In the genomic region with DNA sequence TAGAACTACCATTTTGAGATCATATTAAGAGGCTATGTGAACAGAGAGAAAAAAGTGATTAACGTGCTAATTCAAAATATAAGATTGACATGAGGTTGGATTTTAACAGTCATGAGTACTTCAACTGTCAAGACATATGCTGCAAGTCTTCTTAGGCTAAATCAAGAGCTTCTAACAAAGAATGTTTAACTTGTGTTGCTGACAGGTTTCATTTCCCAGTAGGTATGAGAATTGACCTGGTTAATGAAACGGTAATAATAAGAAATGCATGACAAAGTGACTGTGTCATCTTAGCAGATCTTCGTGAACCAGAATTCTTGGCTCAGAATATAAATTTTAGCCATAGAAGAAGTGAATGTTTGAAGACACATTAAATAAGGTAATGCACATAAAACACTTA, we compare ENCODE assay signal across 21 cellular contexts.
DNase-seq lines count a peak whose midpoint lies in the region; ATAC-seq and TF ChIP-seq lines count a peak whose summit lies in the region.
"Had no signal": no experiment of that assay in that cellular context is flagged by ENCODE, and none has a peak within 500 bp of the region (broad histone marks: within the 10 kb centered on the region; RNA-seq: fewer than 3 reads in every experiment).

No MANE protein-coding gene starts in this region.

- 88 to 96% methylated on average over 2 to 3 of the region's 3 CpGs for WGBS in endodermal cell (ENCODE audit: insufficient coverage in 1 of 2, insufficient read length in 1 of 2), 2 experiments

- peaks cover 40% of the 10 kb centered on the region for H3K27me3 Mint-ChIP-seq in endodermal cell (ENCODE audit: insufficient read depth)

- no peaks in the 10 kb centered on the region for H3K4me1 ChIP-seq in endodermal cell (ENCODE audit: control insufficient read depth, insufficient read depth, low read length)
- H3K4me1 ChIP-seq: BE2C had no signal

- H3K36me3 Mint-ChIP-seq in endodermal cell (ENCODE audit: low read depth) = no peaks in the 10 kb centered on the region
- H3K36me3 Mint-ChIP-seq: CD4-positive, CD25-positive, alpha-beta regulatory T cell; CD8-positive, alpha-beta memory T cell had no signal

- no peaks in the 10 kb centered on the region for H3K36me3 ChIP-seq in endodermal cell (ENCODE audit: control insufficient read depth, insufficient read depth, low read length)
- H3K36me3 ChIP-seq: BE2C had no signal

- no peak for TF ChIP-seq CTCF in endodermal cell (conservative IDR thresholded peaks at IDR 0.05)

- H3K27ac ChIP-seq in endodermal cell (ENCODE audit: low read depth, low read length) = no peak overlapping the region
- H3K27ac ChIP-seq: HL-60 had no signal

- no peak overlapping the region for H3K9ac ChIP-seq in endodermal cell (ENCODE audit: extremely low read depth, low read length, poor library complexity, severe bottlenecking)

- no peak overlapping the region for H3K27ac Mint-ChIP-seq in endodermal cell
- H3K27ac Mint-ChIP-seq: CD4-positive, CD25-positive, alpha-beta regulatory T cell; CD8-positive, alpha-beta memory T cell; H9 had no signal

- DNase-seq in glomerular visceral epithelial cell (ENCODE audit: extremely low spot score) (peak; percentile 6), GM19238 (ENCODE audit: insufficient read length, low spot score) (no peak), OCI-M1 (lab: John Stamatoyannopoulos, UW) (no peak), kidney glomerular epithelial cell (lab: John Stamatoyannopoulos, UW) (no peak), endodermal cell (no peak)
- DNase-seq: ACHN; BE2C; C1 segment of cervical spinal cord; CD4-positive, CD25-positive, alpha-beta regulatory T cell; CD8-positive, alpha-beta memory T cell; COR-L47; DMS 273 treated with DMSO at 0.1 percent for 48 hours; DMS53; DND-41; EL; H9; IMR-90 had no signal

- H3K9me3 Mint-ChIP-seq in endodermal cell = no peaks in the 10 kb centered on the region
- H3K9me3 Mint-ChIP-seq: H9 had no signal

- H3K4me3 ChIP-seq in endodermal cell (ENCODE audit: low read length) = no peak overlapping the region
- H3K4me3 ChIP-seq: K562 had no signal

- H3K4me3 Mint-ChIP-seq in endodermal cell = no peak overlapping the region
- H3K4me3 Mint-ChIP-seq: CD4-positive, CD25-positive, alpha-beta regulatory T cell; CD8-positive, alpha-beta memory T cell; H9 had no signal

- H3K27me3 ChIP-seq in endodermal cell (ENCODE audit: control insufficient read depth, insufficient read depth, low read length, poor library complexity, severe bottlenecking) = peaks cover 11% of the 10 kb centered on the region
- H3K27me3 ChIP-seq: BE2C had no signal

- ATAC-seq in GM19452 (IDR thresholded peaks at IDR 0.05; ENCODE audit: unreplicated experiment) (peak; percentile 60), HG03354 (IDR thresholded peaks at IDR 0.05; ENCODE audit: poor library complexity, severe bottlenecking, unreplicated experiment) (peak; percentile 69)
- ATAC-seq: K562 had no signal

- no peaks in the 10 kb centered on the region for H3K9me3 ChIP-seq in endodermal cell (ENCODE audit: control insufficient read depth, low read length)
- H3K9me3 ChIP-seq: BE2C had no signal

- H3K4me1 Mint-ChIP-seq in endodermal cell = no peaks in the 10 kb centered on the region
- H3K4me1 Mint-ChIP-seq: CD4-positive, CD25-positive, alpha-beta regulatory T cell; CD8-positive, alpha-beta memory T cell; H9 had no signal
